Comparison of ENCODE assay signal across 25 cellular contexts in the genomic region with DNA sequence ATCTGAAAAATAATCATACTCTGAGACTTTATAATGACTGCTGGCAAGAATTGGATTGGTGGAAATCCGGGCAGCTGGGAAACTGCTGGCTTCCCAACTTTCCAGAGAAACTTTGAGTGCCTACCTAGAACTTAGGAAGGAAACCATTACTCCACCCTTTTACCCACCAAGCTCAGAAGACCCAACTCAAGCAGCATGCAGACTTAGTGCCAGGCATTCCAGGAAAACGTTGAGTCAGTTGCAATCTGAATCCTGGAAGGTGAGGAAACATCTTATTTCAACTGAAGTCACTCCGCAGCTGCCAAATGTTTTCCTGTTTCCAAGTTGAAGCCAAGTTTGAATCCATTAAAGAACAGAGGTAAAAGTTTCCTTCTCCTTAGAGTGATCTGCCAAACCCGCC.
"Had no signal": no experiment of that assay in that cellular context is flagged by ENCODE, and none has a peak within 500 bp of the region (broad histone marks: within the 10 kb centered on the region; RNA-seq: fewer than 3 reads in every experiment).

No MANE protein-coding gene starts in this region.

- H3K4me3 ChIP-seq: ascending aorta, hepatocyte, left ventricle myocardium inferior, lung, prostate gland, sigmoid colon, transverse colon had no signal

- H3K36me3 ChIP-seq: ascending aorta, left ventricle myocardium inferior, neutrophil, prostate gland, sigmoid colon, transverse colon had no signal

- H3K27ac ChIP-seq: hepatocyte, left ventricle myocardium inferior, neutrophil, prostate gland, transverse colon had no signal

- H3K9me3 ChIP-seq: ascending aorta, left ventricle myocardium inferior, neutrophil, prostate gland, sigmoid colon, transverse colon had no signal

- ATAC-seq: stimulated activated naive B cell treated with anti-CD40 and anti-IgM and Interleukin-4, amounts not matched to agents 10 μg/mL and 1 μg/mL and 100 μg/mL, for 72 hours; T-helper 17 cell had no signal

- H2AFZ ChIP-seq: hepatocyte had no signal

- H3K4me2 ChIP-seq: hepatocyte had no signal

- DNase-seq: activated CD4-positive, alpha-beta memory T cell treated with anti-CD3 and anti-CD28 coated beads, Interleukin-2, amount 10 ng/mL, durations not matched to agents 7 days and 5 days; activated CD4-positive, alpha-beta T cell treated with anti-CD3 and anti-CD28 coated beads for 1 hour; activated CD4-positive, alpha-beta T cell treated with anti-CD3 and anti-CD28 coated beads, Interleukin-2, amount 10 ng/mL, durations not matched to agents 7 days and 5 days; activated CD8-positive, alpha-beta memory T cell treated with anti-CD3 and anti-CD28 coated beads, Interleukin-2, amount 50 U/mL, for 48 hours; activated gamma-delta T cell; activated naive CD4-positive, alpha-beta T cell treated with anti-CD3 and anti-CD28 coated beads, Interleukin-2, amount 10 ng/mL, durations not matched to agents 7 days and 5 days; activated naive CD8-positive, alpha-beta T cell treated with anti-CD3 and anti-CD28 coated beads, Interleukin-2, amount 10 ng/mL, durations not matched to agents 7 days and 5 days; activated T-cell treated with anti-CD3 and anti-CD28 coated beads, Interleukin-2, amount 50 U/mL, for 24 hours; effector CD8-positive, alpha-beta T cell; foreskin melanocyte; islet precursor cell; left ventricle myocardium inferior; naive B cell; nephron progenitor cell; sigmoid colon; stimulated activated CD4-positive, alpha-beta T cell treated with anti-CD3 and anti-CD28 coated beads, Interleukin-15, amount 100 ng/mL, for 24 hours; stimulated activated CD4-positive, alpha-beta T cell treated with anti-CD3 and anti-CD28 coated beads, Interleukin-2, amount 100 ng/mL, for 24 hours; stimulated activated naive B cell treated with anti-CD40 and anti-IgM and Interleukin-4, amounts not matched to agents 10 μg/mL and 1 μg/mL and 100 μg/mL, for 72 hours; T-helper 17 cell; transverse colon had no signal

- H3K4me1 ChIP-seq: prostate gland, sigmoid colon, transverse colon had no signal

- H3K27me3 ChIP-seq: ascending aorta, hepatocyte, neutrophil, sigmoid colon, transverse colon had no signal
